Comparison of ENCODE assay signal across 2 cellular contexts in genomic region chr5:141713616-141714309, GRCh38.
TF ChIP-seq lines count a peak whose summit lies in the region.

No MANE protein-coding gene starts in this region.

TF ChIP-seq in Ishikawa, 13 proteins besides CTCF, POLR2A, EP300 and RAD21 (continued from another document):
- TF ChIP-seq, protein P1, sequence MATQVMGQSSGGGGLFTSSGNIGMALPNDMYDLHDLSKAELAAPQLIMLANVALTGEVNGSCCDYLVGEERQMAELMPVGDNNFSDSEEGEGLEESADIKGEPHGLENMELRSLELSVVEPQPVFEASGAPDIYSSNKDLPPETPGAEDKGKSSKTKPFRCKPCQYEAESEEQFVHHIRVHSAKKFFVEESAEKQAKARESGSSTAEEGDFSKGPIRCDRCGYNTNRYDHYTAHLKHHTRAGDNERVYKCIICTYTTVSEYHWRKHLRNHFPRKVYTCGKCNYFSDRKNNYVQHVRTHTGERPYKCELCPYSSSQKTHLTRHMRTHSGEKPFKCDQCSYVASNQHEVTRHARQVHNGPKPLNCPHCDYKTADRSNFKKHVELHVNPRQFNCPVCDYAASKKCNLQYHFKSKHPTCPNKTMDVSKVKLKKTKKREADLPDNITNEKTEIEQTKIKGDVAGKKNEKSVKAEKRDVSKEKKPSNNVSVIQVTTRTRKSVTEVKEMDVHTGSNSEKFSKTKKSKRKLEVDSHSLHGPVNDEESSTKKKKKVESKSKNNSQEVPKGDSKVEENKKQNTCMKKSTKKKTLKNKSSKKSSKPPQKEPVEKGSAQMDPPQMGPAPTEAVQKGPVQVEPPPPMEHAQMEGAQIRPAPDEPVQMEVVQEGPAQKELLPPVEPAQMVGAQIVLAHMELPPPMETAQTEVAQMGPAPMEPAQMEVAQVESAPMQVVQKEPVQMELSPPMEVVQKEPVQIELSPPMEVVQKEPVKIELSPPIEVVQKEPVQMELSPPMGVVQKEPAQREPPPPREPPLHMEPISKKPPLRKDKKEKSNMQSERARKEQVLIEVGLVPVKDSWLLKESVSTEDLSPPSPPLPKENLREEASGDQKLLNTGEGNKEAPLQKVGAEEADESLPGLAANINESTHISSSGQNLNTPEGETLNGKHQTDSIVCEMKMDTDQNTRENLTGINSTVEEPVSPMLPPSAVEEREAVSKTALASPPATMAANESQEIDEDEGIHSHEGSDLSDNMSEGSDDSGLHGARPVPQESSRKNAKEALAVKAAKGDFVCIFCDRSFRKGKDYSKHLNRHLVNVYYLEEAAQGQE (IDR thresholded peaks at IDR 0.05; ENCODE audit: low read depth), result no peak
- 0 out of 2 replicates have a peak, but pooled peaks have one; percentile 33 for TF ChIP-seq CEBPB (IDR thresholded peaks at IDR 0.05)
- peak; percentile 69 for TF ChIP-seq TCF12 (IDR thresholded peaks at IDR 0.05; ENCODE audit: low read depth)

TF ChIP-seq in K562, 482 proteins besides CTCF, POLR2A, EP300 and RAD21 (continued from another document):
- TF ChIP-seq ZNF76 (CRISPR knock-in tag; IDR thresholded peaks at IDR 0.05; ENCODE audit: borderline replicate concordance) (no peak), ZNF311 (CRISPR knock-in tag; IDR thresholded peaks at IDR 0.05) (no peak), NR2C2 (CRISPR knock-in tag; IDR thresholded peaks at IDR 0.05) (no peak), NR2C2 (tag; IDR thresholded peaks at IDR 0.05) (peak; percentile 65), FOSL1 (tag; conservative IDR thresholded peaks at IDR 0.05) (peak; percentile 49; the same call in 1 of the 2 replicates), ZNF766 (CRISPR knock-in tag; conservative IDR thresholded peaks at IDR 0.05) (no peak), TARDBP (IDR thresholded peaks at IDR 0.05) (no peak), NR2C1 (IDR thresholded peaks at IDR 0.05) (no peak), NR2C1 (tag; IDR thresholded peaks at IDR 0.05) (0 out of 2 replicates have a peak, but pooled peaks have one; percentile 26), FOXA3 (CRISPR knock-in tag; conservative IDR thresholded peaks at IDR 0.05 in 1 of 2, IDR thresholded peaks at IDR 0.05 in 1 of 2) (0 out of 4 replicates have a peak, but pooled peaks of 1 of the 2 experiments have one; percentile 29), FOXJ2 (tag; IDR thresholded peaks at IDR 0.05) (0 out of 2 replicates have a peak, but pooled peaks have one; percentile 20), ZFP36 (IDR thresholded peaks at IDR 0.05; ENCODE audit: low read depth, low read length, partially characterized antibody) (peak; percentile 88), PBX2 (CRISPR knock-in tag; IDR thresholded peaks at IDR 0.05; ENCODE audit: low read depth) (no peak), PBX2 (tag; conservative IDR thresholded peaks at IDR 0.05; ENCODE audit: low read depth) (0 out of 2 replicates have a peak, but pooled peaks have one; percentile 16), MNT (conservative IDR thresholded peaks at IDR 0.05) (0 out of 4 replicates have a peak, but pooled peaks of 1 of the 2 experiments have one; percentile 14), U2AF2 (optimal IDR thresholded peaks at IDR 0.05; ENCODE audit: low read depth, low read length) (no peak), GATA2 (CRISPR knock-in tag; IDR thresholded peaks at IDR 0.05) (peak; percentile 38; the same call in 1 of the 2 replicates)
- TF ChIP-seq, protein P2, sequence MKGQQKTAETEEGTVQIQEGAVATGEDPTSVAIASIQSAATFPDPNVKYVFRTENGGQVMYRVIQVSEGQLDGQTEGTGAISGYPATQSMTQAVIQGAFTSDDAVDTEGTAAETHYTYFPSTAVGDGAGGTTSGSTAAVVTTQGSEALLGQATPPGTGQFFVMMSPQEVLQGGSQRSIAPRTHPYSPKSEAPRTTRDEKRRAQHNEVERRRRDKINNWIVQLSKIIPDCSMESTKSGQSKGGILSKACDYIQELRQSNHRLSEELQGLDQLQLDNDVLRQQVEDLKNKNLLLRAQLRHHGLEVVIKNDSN (CRISPR knock-in tag; IDR thresholded peaks at IDR 0.05), result peak; percentile 41; the same call in 1 of the 2 replicates
